ENCODE assay signal across 1 cellular context in the genomic region with DNA sequence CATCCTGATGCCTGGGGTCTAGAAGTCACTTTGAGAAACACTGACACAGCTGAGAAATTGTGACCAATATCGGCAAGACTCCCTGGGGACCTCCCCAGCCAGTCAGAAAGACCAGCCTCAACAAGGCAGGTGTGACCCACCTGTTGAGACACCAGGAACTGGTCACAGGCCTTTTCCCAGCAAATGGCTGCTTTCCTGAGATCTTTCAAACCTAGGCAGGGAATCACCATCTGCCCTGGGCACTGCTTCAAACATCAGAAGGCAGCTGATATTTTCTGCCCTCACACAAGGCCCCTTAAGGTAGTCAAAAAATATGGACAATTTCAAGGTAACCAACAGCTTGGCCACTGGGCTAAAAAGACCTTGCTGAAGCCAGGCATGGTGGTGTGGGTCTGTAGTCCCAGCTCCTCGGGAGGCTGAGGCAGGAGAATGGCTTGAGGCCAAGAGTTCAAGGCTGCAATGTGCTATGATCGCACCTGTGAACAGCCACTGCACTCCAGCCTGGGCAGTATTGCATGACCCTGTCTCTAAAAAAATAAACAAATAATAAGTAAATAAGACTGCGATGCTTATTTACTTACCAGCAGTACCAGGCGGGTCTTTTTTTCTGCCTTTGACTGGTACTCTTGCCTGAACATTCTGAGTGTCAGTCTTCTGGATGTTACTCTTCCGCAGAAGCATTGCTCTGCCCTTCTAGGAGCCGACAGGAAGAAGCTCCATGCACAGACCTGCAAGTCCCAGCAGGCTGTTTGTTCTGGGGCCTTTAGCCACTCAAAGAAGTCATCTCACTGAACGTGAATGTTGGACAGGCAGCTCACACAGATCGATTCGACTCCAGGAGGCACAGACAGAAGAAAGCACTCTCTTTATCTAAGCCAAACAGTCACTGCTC.
A peak's percentile ranks its signal among the peaks of the same experiment; 100 is the strongest.
TF ChIP-seq lines count a peak whose summit lies in the region.

No MANE protein-coding gene starts in this region.

TF ChIP-seq in HepG2, 621 proteins besides CTCF, POLR2A, EP300 and RAD21 (continued from another document and continues in another):
- TF ChIP-seq RARA (CRISPR knock-in tag; IDR thresholded peaks at IDR 0.05) (peak; percentile 84), ZNF7 (CRISPR knock-in tag; IDR thresholded peaks at IDR 0.05) (no peak), ZFY (CRISPR knock-in tag; IDR thresholded peaks at IDR 0.05) (peak; percentile 48), ZNF317 (CRISPR knock-in tag; IDR thresholded peaks at IDR 0.05) (no peak), SOX6 (IDR thresholded peaks at IDR 0.05) (no peak), SOX6 (CRISPR knock-in tag; IDR thresholded peaks at IDR 0.05) (peak; percentile 73), ZNF121 (CRISPR knock-in tag; IDR thresholded peaks at IDR 0.05) (peak; percentile 99), ZFP82 (CRISPR knock-in tag; IDR thresholded peaks at IDR 0.05; ENCODE audit: borderline replicate concordance) (no peak), FOXC1 (CRISPR knock-in tag; IDR thresholded peaks at IDR 0.05; ENCODE audit: borderline replicate concordance) (0 out of 2 replicates have a peak, but pooled peaks have one; percentile 57), FOXA1 (IDR thresholded peaks at IDR 0.05) (peak; percentile 74), FOXA1 (CRISPR knock-in tag; IDR thresholded peaks at IDR 0.05) (peak; percentile 53), ZMAT3 (CRISPR knock-in tag; conservative IDR thresholded peaks at IDR 0.05) (no peak), MED1 (CRISPR knock-in tag; IDR thresholded peaks at IDR 0.05) (peak; percentile 70), HBP1 (CRISPR knock-in tag; IDR thresholded peaks at IDR 0.05; ENCODE audit: low read depth) (peak; percentile 29; the same call in 1 of the 2 replicates), ZKSCAN1 (IDR thresholded peaks at IDR 0.05; ENCODE audit: low read length) (no peak), ZNF737 (CRISPR knock-in tag; IDR thresholded peaks at IDR 0.05; ENCODE audit: borderline replicate concordance) (0 out of 2 replicates have a peak, but pooled peaks have one; percentile 12), XRCC5 (optimal IDR thresholded peaks at IDR 0.05; ENCODE audit: low read length) (no peak), ONECUT2 (CRISPR knock-in tag; IDR thresholded peaks at IDR 0.05) (peak; percentile 93), FOXP1 (IDR thresholded peaks at IDR 0.05) (no peak; the same call in 1 of the 2 replicates), FOXP1 (CRISPR knock-in tag; IDR thresholded peaks at IDR 0.05) (peak; percentile 80), ELF3 (CRISPR knock-in tag; IDR thresholded peaks at IDR 0.05) (no peak), CSRNP1 (CRISPR knock-in tag; IDR thresholded peaks at IDR 0.05) (no peak), ZMYM2 (CRISPR knock-in tag; IDR thresholded peaks at IDR 0.05) (0 out of 2 replicates have a peak, but pooled peaks have one; percentile 22), YEATS4 (CRISPR knock-in tag; IDR thresholded peaks at IDR 0.05; ENCODE audit: borderline replicate concordance) (peak; percentile 30; the same call in 1 of the 2 replicates), JARID2 (CRISPR knock-in tag; IDR thresholded peaks at IDR 0.05; ENCODE audit: insufficient replicate concordance) (no peak), RNF219 (CRISPR knock-in tag; IDR thresholded peaks at IDR 0.05) (no peak), KLF11 (CRISPR knock-in tag; IDR thresholded peaks at IDR 0.05) (no peak), MAFG (CRISPR knock-in tag; IDR thresholded peaks at IDR 0.05) (no peak), ZNF574 (CRISPR knock-in tag; IDR thresholded peaks at IDR 0.05) (0 out of 2 replicates have a peak, but pooled peaks have one; percentile 36), PITX1 (CRISPR knock-in tag; IDR thresholded peaks at IDR 0.05) (0 out of 2 replicates have a peak, but pooled peaks have one; percentile 20), ZNF224 (CRISPR knock-in tag; IDR thresholded peaks at IDR 0.05) (no peak), MIER2 (CRISPR knock-in tag; IDR thresholded peaks at IDR 0.05) (no peak), ZNF431 (CRISPR knock-in tag; IDR thresholded peaks at IDR 0.05; ENCODE audit: borderline replicate concordance, low read depth) (0 out of 2 replicates have a peak, but pooled peaks have one; percentile 58), NCOA2 (CRISPR knock-in tag; IDR thresholded peaks at IDR 0.05) (no peak; the same call in 1 of the 2 replicates), RXRB (CRISPR knock-in tag; IDR thresholded peaks at IDR 0.05; ENCODE audit: borderline replicate concordance) (0 out of 2 replicates have a peak, but pooled peaks have one; percentile 17), NFE2 (CRISPR knock-in tag; IDR thresholded peaks at IDR 0.05) (no peak), TP53 (CRISPR knock-in tag; conservative IDR thresholded peaks at IDR 0.05) (no peak)
- TF ChIP-seq, protein P1, sequence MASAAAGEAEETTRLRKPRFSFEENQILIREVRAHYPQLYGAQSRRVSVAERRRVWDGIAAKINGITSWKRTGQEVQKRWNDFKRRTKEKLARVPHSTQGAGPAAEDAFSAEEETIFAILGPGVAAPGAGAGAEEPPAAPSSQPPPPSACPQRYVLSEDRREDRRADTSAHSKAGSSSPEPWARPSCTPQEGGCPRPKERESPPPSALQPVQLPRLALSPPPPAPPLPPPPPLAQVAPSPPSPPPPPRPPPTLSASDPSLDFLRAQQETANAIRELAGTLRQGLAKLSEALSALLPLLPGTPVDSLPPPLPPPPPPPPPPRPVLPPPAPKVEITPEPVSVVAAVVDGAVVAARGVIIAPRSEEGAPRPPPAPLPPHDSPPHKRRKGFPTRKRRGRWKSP (CRISPR knock-in tag; IDR thresholded peaks at IDR 0.05), result no peak
- TF ChIP-seq, protein P2, sequence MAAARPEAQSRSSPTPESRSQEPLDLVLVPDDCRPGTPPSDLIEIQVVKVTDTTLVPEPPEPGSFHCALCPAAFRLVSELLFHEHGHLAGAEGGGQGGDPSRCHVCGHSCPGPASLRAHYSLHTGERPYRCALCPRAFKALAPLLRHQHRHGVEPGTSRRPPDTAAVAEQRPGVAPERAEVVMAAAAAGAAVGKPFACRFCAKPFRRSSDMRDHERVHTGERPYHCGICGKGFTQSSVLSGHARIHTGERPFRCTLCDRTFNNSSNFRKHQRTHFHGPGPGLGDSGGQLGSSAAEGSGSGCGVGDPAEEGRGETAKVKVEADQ (CRISPR knock-in tag; IDR thresholded peaks at IDR 0.05; ENCODE audit: borderline replicate concordance), result no peak; the same call in 1 of the 2 replicates
- TF ChIP-seq, protein P3, sequence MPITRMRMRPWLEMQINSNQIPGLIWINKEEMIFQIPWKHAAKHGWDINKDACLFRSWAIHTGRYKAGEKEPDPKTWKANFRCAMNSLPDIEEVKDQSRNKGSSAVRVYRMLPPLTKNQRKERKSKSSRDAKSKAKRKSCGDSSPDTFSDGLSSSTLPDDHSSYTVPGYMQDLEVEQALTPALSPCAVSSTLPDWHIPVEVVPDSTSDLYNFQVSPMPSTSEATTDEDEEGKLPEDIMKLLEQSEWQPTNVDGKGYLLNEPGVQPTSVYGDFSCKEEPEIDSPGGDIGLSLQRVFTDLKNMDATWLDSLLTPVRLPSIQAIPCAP (CRISPR knock-in tag; IDR thresholded peaks at IDR 0.05; ENCODE audit: low read depth), result no peak
- TF ChIP-seq, protein P4, sequence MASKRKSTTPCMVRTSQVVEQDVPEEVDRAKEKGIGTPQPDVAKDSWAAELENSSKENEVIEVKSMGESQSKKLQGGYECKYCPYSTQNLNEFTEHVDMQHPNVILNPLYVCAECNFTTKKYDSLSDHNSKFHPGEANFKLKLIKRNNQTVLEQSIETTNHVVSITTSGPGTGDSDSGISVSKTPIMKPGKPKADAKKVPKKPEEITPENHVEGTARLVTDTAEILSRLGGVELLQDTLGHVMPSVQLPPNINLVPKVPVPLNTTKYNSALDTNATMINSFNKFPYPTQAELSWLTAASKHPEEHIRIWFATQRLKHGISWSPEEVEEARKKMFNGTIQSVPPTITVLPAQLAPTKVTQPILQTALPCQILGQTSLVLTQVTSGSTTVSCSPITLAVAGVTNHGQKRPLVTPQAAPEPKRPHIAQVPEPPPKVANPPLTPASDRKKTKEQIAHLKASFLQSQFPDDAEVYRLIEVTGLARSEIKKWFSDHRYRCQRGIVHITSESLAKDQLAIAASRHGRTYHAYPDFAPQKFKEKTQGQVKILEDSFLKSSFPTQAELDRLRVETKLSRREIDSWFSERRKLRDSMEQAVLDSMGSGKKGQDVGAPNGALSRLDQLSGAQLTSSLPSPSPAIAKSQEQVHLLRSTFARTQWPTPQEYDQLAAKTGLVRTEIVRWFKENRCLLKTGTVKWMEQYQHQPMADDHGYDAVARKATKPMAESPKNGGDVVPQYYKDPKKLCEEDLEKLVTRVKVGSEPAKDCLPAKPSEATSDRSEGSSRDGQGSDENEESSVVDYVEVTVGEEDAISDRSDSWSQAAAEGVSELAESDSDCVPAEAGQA (IDR thresholded peaks at IDR 0.05; ENCODE audit: low read depth), result no peak
- TF ChIP-seq, protein P4 (CRISPR knock-in tag; IDR thresholded peaks at IDR 0.05; ENCODE audit: borderline replicate concordance), result no peak
